ENCODE assay signal across 15 cellular contexts in genomic region chr6:7238526-7238899, GRCh38.
DNase-seq lines count a peak whose midpoint lies in the region; ATAC-seq and TF ChIP-seq lines count a peak whose summit lies in the region.
"Had no signal": no experiment of that assay in that cellular context is flagged by ENCODE, and none has a peak within 500 bp of the region (broad histone marks: within the 10 kb centered on the region; RNA-seq: fewer than 3 reads in every experiment).

No MANE protein-coding gene starts in this region.

- no peaks in the 10 kb centered on the region for H3K9me3 ChIP-seq in hepatocyte (ENCODE audit: low read depth)
- H3K9me3 ChIP-seq: esophagus muscularis mucosa had no signal

- H4K20me1 ChIP-seq in hepatocyte (ENCODE audit: insufficient read depth, poor library complexity, severe bottlenecking) = peaks cover 7% of the 10 kb centered on the region

- DNase-seq in activated CD8-positive, alpha-beta T cell treated with anti-CD3 and anti-CD28 coated beads for 36 hours = no peak
- no peak for DNase-seq in activated CD8-positive, alpha-beta T cell treated with anti-CD3 and anti-CD28 coated beads, Interleukin-2, amount 10 ng/mL, durations not matched to agents 7 days and 5 days
- no peak for DNase-seq in hepatocyte (ENCODE audit: low spot score)
- DNase-seq in RPMI8226 = no peak
- DNase-seq in T1000 (lab: John Stamatoyannopoulos, UW) = no peak

- CTCF ChIA-PET in activated CD8-positive, alpha-beta T cell treated with anti-CD3 and anti-CD28 coated beads for 36 hours (lab: Charles Lee) = interaction anchor here (0.6 to 3.6 kb wide), 35 partner anchors 11 to 574 kb away, joined by 3 to 20 read pairs (median 4); no protein-coding TSS in a partner anchor
- CTCF ChIA-PET in activated CD8-positive, alpha-beta T cell treated with anti-CD3 and anti-CD28 coated beads, Interleukin-2, amount 10 ng/mL, durations not matched to agents 7 days and 5 days (lab: Charles Lee) = interaction anchor here (0.7 to 5.2 kb wide), 18 partner anchors 13 to 563 kb away, joined by 3 to 25 read pairs (median 4); no protein-coding TSS in a partner anchor

- H3K9me3 Mint-ChIP-seq in activated CD8-positive, alpha-beta T cell treated with anti-CD3 and anti-CD28 coated beads for 36 hours = no peaks in the 10 kb centered on the region
- no peaks in the 10 kb centered on the region for H3K9me3 Mint-ChIP-seq in activated CD8-positive, alpha-beta T cell treated with anti-CD3 and anti-CD28 coated beads, Interleukin-2, amount 10 ng/mL, durations not matched to agents 7 days and 5 days (ENCODE audit: insufficient read depth)
- H3K9me3 Mint-ChIP-seq in IgD-negative memory B cell = no peaks in the 10 kb centered on the region
- H3K9me3 Mint-ChIP-seq in stimulated activated memory B cell treated with anti-CD40 and anti-IgM and Interleukin-4, amounts not matched to agents 10 μg/mL and 1 μg/mL and 100 μg/mL, for 72 hours = no peaks in the 10 kb centered on the region
- H3K9me3 Mint-ChIP-seq: activated T-helper 2 cell treated with anti-CD3 and anti-CD28 coated beads, Interferon-gamma antibody, Interleukin-2, Interleukin-4, amounts not matched to agents 10 μg/mL and 5 μg/mL and 100 μg/mL, durations not matched to agents 14 hours and 24 hours and 36 hours; H9; natural killer cell treated with Interleukin-12 subunit alpha and Interleukin-12 subunit beta and Interleukin-15 and Interleukin-18, amount 100 ng/mL, for 72 hours; stimulated activated naive CD8-positive, alpha-beta T cell treated with anti-CD3 and anti-CD28 coated beads, Interleukin-15, amount 100 ng/mL, for 72 hours had no signal

- no peaks in the 10 kb centered on the region for H3K27me3 ChIP-seq in hepatocyte
- H3K27me3 ChIP-seq: esophagus muscularis mucosa had no signal

- 84% methylated on average over 5 of the region's 5 CpGs for WGBS in hepatocyte (ENCODE audit: low lambda C conversion rate, missing lambda C conversion rate)

- no peak overlapping the region for H3K4me3 ChIP-seq in hepatocyte
- H3K4me3 ChIP-seq: esophagus muscularis mucosa had no signal

- intact Hi-C loops in activated CD8-positive, alpha-beta T cell treated with anti-CD3 and anti-CD28 coated beads for 36 hours (cut with micrococcal nuclease) = no loop called here

- H3K27ac ChIP-seq in hepatocyte = peak overlapping the region; percentile 83
- H3K27ac ChIP-seq: KMS-11 had no signal

- peaks cover 52% of the 10 kb centered on the region for H3K79me2 ChIP-seq in hepatocyte

- ATAC-seq in activated CD8-positive, alpha-beta T cell treated with anti-CD3 and anti-CD28 coated beads for 36 hours = no peak
- no peak for ATAC-seq in activated CD8-positive, alpha-beta T cell treated with anti-CD3 and anti-CD28 coated beads, Interleukin-2, amount 10 ng/mL, durations not matched to agents 7 days and 5 days
- ATAC-seq in stimulated activated memory B cell treated with anti-CD40 and anti-IgM and Interleukin-4, amounts not matched to agents 10 μg/mL and 1 μg/mL and 100 μg/mL, for 72 hours = no peak
- ATAC-seq in GM19395 (IDR thresholded peaks at IDR 0.05; ENCODE audit: unreplicated experiment) = no peak

- H2AFZ ChIP-seq in hepatocyte = no peak overlapping the region

- TF ChIP-seq CTCF in activated CD8-positive, alpha-beta T cell treated with anti-CD3 and anti-CD28 coated beads for 36 hours (IDR thresholded peaks at IDR 0.05) = no peak
- TF ChIP-seq CTCF in hepatocyte (IDR thresholded peaks at IDR 0.05; ENCODE audit: poor library complexity) = no peak

- no peaks in the 10 kb centered on the region for H3K27me3 Mint-ChIP-seq in activated CD8-positive, alpha-beta T cell treated with anti-CD3 and anti-CD28 coated beads for 36 hours
- no peaks in the 10 kb centered on the region for H3K27me3 Mint-ChIP-seq in activated CD8-positive, alpha-beta T cell treated with anti-CD3 and anti-CD28 coated beads, Interleukin-2, amount 10 ng/mL, durations not matched to agents 7 days and 5 days (ENCODE audit: low read depth)
- H3K27me3 Mint-ChIP-seq in IgD-negative memory B cell = no peaks in the 10 kb centered on the region
- no peaks in the 10 kb centered on the region for H3K27me3 Mint-ChIP-seq in stimulated activated memory B cell treated with anti-CD40 and anti-IgM and Interleukin-4, amounts not matched to agents 10 μg/mL and 1 μg/mL and 100 μg/mL, for 72 hours
- H3K27me3 Mint-ChIP-seq: activated CD4-positive, alpha-beta T cell treated with anti-CD3 and anti-CD28 coated beads for 36 hours; natural killer cell treated with Interleukin-12 subunit alpha and Interleukin-12 subunit beta and Interleukin-15 and Interleukin-18, amount 100 ng/mL, for 72 hours; stimulated activated naive CD8-positive, alpha-beta T cell treated with anti-CD3 and anti-CD28 coated beads, Interleukin-15, amount 100 ng/mL, for 72 hours had no signal

- no peak overlapping the region for H3K4me3 Mint-ChIP-seq in activated CD8-positive, alpha-beta T cell treated with anti-CD3 and anti-CD28 coated beads for 36 hours
- no peak overlapping the region for H3K4me3 Mint-ChIP-seq in activated CD8-positive, alpha-beta T cell treated with anti-CD3 and anti-CD28 coated beads, Interleukin-2, amount 10 ng/mL, durations not matched to agents 7 days and 5 days
- peak overlapping the region in 1 of 4 donors; percentile 42 for H3K4me3 Mint-ChIP-seq in IgD-negative memory B cell
- no peak overlapping the region for H3K4me3 Mint-ChIP-seq in stimulated activated memory B cell treated with anti-CD40 and anti-IgM and Interleukin-4, amounts not matched to agents 10 μg/mL and 1 μg/mL and 100 μg/mL, for 72 hours
- H3K4me3 Mint-ChIP-seq: activated CD4-positive, alpha-beta T cell treated with anti-CD3 and anti-CD28 coated beads for 36 hours; natural killer cell treated with Interleukin-12 subunit alpha and Interleukin-12 subunit beta and Interleukin-15 and Interleukin-18, amount 100 ng/mL, for 72 hours; stimulated activated naive CD8-positive, alpha-beta T cell treated with anti-CD3 and anti-CD28 coated beads, Interleukin-15, amount 100 ng/mL, for 72 hours had no signal

- no peaks in the 10 kb centered on the region for H3K36me3 ChIP-seq in hepatocyte (replicated peaks; ENCODE audit: insufficient read depth, low read depth)

- no peaks in the 10 kb centered on the region for H3K9me2 ChIP-seq in hepatocyte (replicated peaks; ENCODE audit: insufficient read depth)

- no peak overlapping the region for H3K4me2 ChIP-seq in hepatocyte
- H3K4me2 ChIP-seq: KMS-11 had no signal

- peak overlapping the region; percentile 47 for H3K27ac Mint-ChIP-seq in activated CD8-positive, alpha-beta T cell treated with anti-CD3 and anti-CD28 coated beads for 36 hours
- H3K27ac Mint-ChIP-seq in activated CD8-positive, alpha-beta T cell treated with anti-CD3 and anti-CD28 coated beads, Interleukin-2, amount 10 ng/mL, durations not matched to agents 7 days and 5 days = no peak overlapping the region
- peak overlapping the region; percentile 41 to 68 (median 64) for H3K27ac Mint-ChIP-seq in IgD-negative memory B cell
- H3K27ac Mint-ChIP-seq in stimulated activated memory B cell treated with anti-CD40 and anti-IgM and Interleukin-4, amounts not matched to agents 10 μg/mL and 1 μg/mL and 100 μg/mL, for 72 hours = peak overlapping the region; percentile 64
- H3K27ac Mint-ChIP-seq: activated CD4-positive, alpha-beta T cell treated with anti-CD3 and anti-CD28 coated beads for 36 hours; activated T-helper 2 cell treated with anti-CD3 and anti-CD28 coated beads, Interferon-gamma antibody, Interleukin-2, Interleukin-4, amounts not matched to agents 10 μg/mL and 5 μg/mL and 100 μg/mL, durations not matched to agents 14 hours and 24 hours and 36 hours; natural killer cell treated with Interleukin-12 subunit alpha and Interleukin-12 subunit beta and Interleukin-15 and Interleukin-18, amount 100 ng/mL, for 72 hours had no signal

- peaks cover 7% of the 10 kb centered on the region for H3K36me3 Mint-ChIP-seq in activated CD8-positive, alpha-beta T cell treated with anti-CD3 and anti-CD28 coated beads for 36 hours (ENCODE audit: low read depth)
- H3K36me3 Mint-ChIP-seq in activated CD8-positive, alpha-beta T cell treated with anti-CD3 and anti-CD28 coated beads, Interleukin-2, amount 10 ng/mL, durations not matched to agents 7 days and 5 days (ENCODE audit: low read depth) = peaks cover 27% of the 10 kb centered on the region
- H3K36me3 Mint-ChIP-seq in IgD-negative memory B cell = peaks cover 3% of the 10 kb centered on the region
- H3K36me3 Mint-ChIP-seq in stimulated activated memory B cell treated with anti-CD40 and anti-IgM and Interleukin-4, amounts not matched to agents 10 μg/mL and 1 μg/mL and 100 μg/mL, for 72 hours = peaks cover 59% of the 10 kb centered on the region
- H3K36me3 Mint-ChIP-seq: natural killer cell treated with Interleukin-12 subunit alpha and Interleukin-12 subunit beta and Interleukin-15 and Interleukin-18, amount 100 ng/mL, for 72 hours had no signal

- peaks cover 38% of the 10 kb centered on the region for H3K4me1 Mint-ChIP-seq in activated CD8-positive, alpha-beta T cell treated with anti-CD3 and anti-CD28 coated beads for 36 hours (ENCODE audit: low read depth)
- H3K4me1 Mint-ChIP-seq in activated CD8-positive, alpha-beta T cell treated with anti-CD3 and anti-CD28 coated beads, Interleukin-2, amount 10 ng/mL, durations not matched to agents 7 days and 5 days (ENCODE audit: low read depth) = peaks cover 29% of the 10 kb centered on the region
- peaks cover 33 to 50% (median 44%) of the 10 kb centered on the region in 3 donors for H3K4me1 Mint-ChIP-seq in IgD-negative memory B cell
- peaks cover 80% of the 10 kb centered on the region for H3K4me1 Mint-ChIP-seq in stimulated activated memory B cell treated with anti-CD40 and anti-IgM and Interleukin-4, amounts not matched to agents 10 μg/mL and 1 μg/mL and 100 μg/mL, for 72 hours

- peaks cover 35% of the 10 kb centered on the region for H3K4me1 ChIP-seq in hepatocyte (ENCODE audit: insufficient read depth)

- POLR2A ChIA-PET in activated CD8-positive, alpha-beta T cell treated with anti-CD3 and anti-CD28 coated beads for 36 hours (lab: Charles Lee) = interaction anchor here (1.1 kb wide), 1 partner anchor 518 kb away, joined by 3 read pairs; no protein-coding TSS in a partner anchor
- POLR2A ChIA-PET in activated CD8-positive, alpha-beta T cell treated with anti-CD3 and anti-CD28 coated beads, Interleukin-2, amount 10 ng/mL, durations not matched to agents 7 days and 5 days (lab: Charles Lee) = interaction anchor here (0.9 kb wide), 1 partner anchor 152 kb away, joined by 3 read pairs; no protein-coding TSS in a partner anchor
